ENCODE assay signal across 12 cellular contexts in the genomic region with DNA sequence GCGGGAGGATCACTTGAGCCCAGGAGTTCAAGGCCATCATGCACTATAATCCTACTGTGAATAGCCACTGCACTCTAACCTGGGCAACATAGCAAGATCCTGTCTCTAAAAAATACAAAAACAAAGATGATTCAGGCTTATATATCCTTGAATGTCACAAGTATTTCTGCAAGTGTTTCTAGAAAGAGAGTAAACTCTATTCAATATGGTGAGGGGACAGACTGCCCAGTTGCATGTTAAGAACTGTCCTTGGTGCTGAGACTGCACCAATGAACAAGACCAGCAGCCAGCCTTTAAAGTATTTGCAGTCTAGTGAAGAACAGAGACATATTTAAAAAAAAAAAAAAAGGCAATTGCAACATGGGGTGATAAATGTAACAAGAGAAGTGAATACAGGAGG. TPM values are rescaled to one million over a fixed set of nuclear protein-coding genes. Genes with fewer than 3 reads are reported as not detected.
DNase-seq lines count a peak whose midpoint lies in the region; ATAC-seq, FAIRE-seq and TF ChIP-seq lines count a peak whose summit lies in the region.
"Had no signal": no experiment of that assay in that cellular context is flagged by ENCODE, and none has a peak within 500 bp of the region (broad histone marks: within the 10 kb centered on the region; RNA-seq: fewer than 3 reads in every experiment).

No MANE protein-coding gene starts in this region.

- H3K4me3 Mint-ChIP-seq in stimulated activated naive CD8-positive, alpha-beta T cell treated with anti-CD3 and anti-CD28 coated beads, Interleukin-15, amount 100 ng/mL, for 72 hours, result no peak overlapping the region
- H3K4me3 Mint-ChIP-seq: T-helper 2 cell treated with Interferon-gamma antibody and Interleukin-4, amounts not matched to agents 5 μg/mL and 100 μg/mL, for 36 hours had no signal

- DNase-seq in GM13976 (ENCODE audit: low spot score), result peak; percentile 40
- peak; percentile 18 for DNase-seq in MM.1S
- peak; percentile 45 for DNase-seq in bronchial epithelial cell (ENCODE audit: low read depth)
- peak; percentile 65 to 68 for DNase-seq in lung microvascular endothelial cell (ENCODE audit: low read depth in 2 of 2)
- no peak for DNase-seq in activated CD8-positive, alpha-beta memory T cell treated with anti-CD3 and anti-CD28 coated beads for 24 hours
- no peak for DNase-seq in activated CD4-positive, alpha-beta T cell treated with anti-CD3 and anti-CD28 coated beads for 4 hours
- no peak for DNase-seq in stimulated activated naive CD8-positive, alpha-beta T cell treated with anti-CD3 and anti-CD28 coated beads, Interleukin-15, amount 100 ng/mL, for 72 hours
- DNase-seq: activated T-cell treated with anti-CD3 and anti-CD28 coated beads, Interleukin-2, amount 50 U/mL, for 1 hour; NCI-H524 had no signal

- no peak overlapping the region for H3K4me2 ChIP-seq in MM.1S (ENCODE audit: low read depth, low read length)

- no peaks in the 10 kb centered on the region for H3K4me1 ChIP-seq in MM.1S (ENCODE audit: low read length)

- H3F3A ChIP-seq in MM.1S (ENCODE audit: insufficient read depth, low read length), result no peaks in the 10 kb centered on the region

- H2AFZ ChIP-seq in MM.1S (ENCODE audit: low read length), result no peak overlapping the region

- H3K9me3 Mint-ChIP-seq in stimulated activated naive CD8-positive, alpha-beta T cell treated with anti-CD3 and anti-CD28 coated beads, Interleukin-15, amount 100 ng/mL, for 72 hours, result no peaks in the 10 kb centered on the region
- H3K9me3 Mint-ChIP-seq: T-helper 2 cell treated with Interferon-gamma antibody and Interleukin-4, amounts not matched to agents 5 μg/mL and 100 μg/mL, for 36 hours had no signal

- H3K27me3 ChIP-seq in MM.1S (replicated peaks; ENCODE audit: insufficient read depth, low read length), result no peaks in the 10 kb centered on the region
- H3K27me3 ChIP-seq in bronchial epithelial cell (ENCODE audit: control insufficient read depth, insufficient read depth, low read length), result no peaks in the 10 kb centered on the region

- no peak overlapping the region for H3K27ac ChIP-seq in MM.1S (ENCODE audit: low read length)

- H3K9me2 ChIP-seq in MM.1S (replicated peaks; ENCODE audit: insufficient read depth, low read length), result no peaks in the 10 kb centered on the region

- H4K20me1 ChIP-seq in MM.1S (ENCODE audit: insufficient read depth, low read length), result no peaks in the 10 kb centered on the region

- in situ Hi-C loops in GM13976 (cut with MboI; ENCODE audit: low sequenced_read_pairs, unreplicated experiment), result no loop called here

- H3K9ac ChIP-seq in MM.1S (ENCODE audit: low read length), result no peak overlapping the region

- peaks cover 8% of the 10 kb centered on the region for H3K27me3 Mint-ChIP-seq in stimulated activated naive CD8-positive, alpha-beta T cell treated with anti-CD3 and anti-CD28 coated beads, Interleukin-15, amount 100 ng/mL, for 72 hours

- no peaks in the 10 kb centered on the region for H3K36me3 ChIP-seq in MM.1S (replicated peaks; ENCODE audit: insufficient read depth, low read length)
- no peaks in the 10 kb centered on the region for H3K36me3 ChIP-seq in bronchial epithelial cell (ENCODE audit: control insufficient read depth, insufficient read depth, low read length)

- TF ChIP-seq CTCF in GM13976 (IDR thresholded peaks at IDR 0.05; ENCODE audit: borderline replicate concordance, control extremely low read depth, extremely low read depth, insufficient read depth, missing control alignments), result no peak
- no peak for TF ChIP-seq CTCF in MM.1S (IDR thresholded peaks at IDR 0.05; ENCODE audit: low read length)
- no peak for TF ChIP-seq CTCF in bronchial epithelial cell (IDR thresholded peaks at IDR 0.05; ENCODE audit: insufficient read depth, low read length, severe bottlenecking)

- ATAC-seq in GM21717 (IDR thresholded peaks at IDR 0.05; ENCODE audit: unreplicated experiment), result no peak
- no peak for ATAC-seq in stimulated activated naive CD8-positive, alpha-beta T cell treated with anti-CD3 and anti-CD28 coated beads, Interleukin-15, amount 100 ng/mL, for 72 hours

- no peaks in the 10 kb centered on the region for H3K9me3 ChIP-seq in MM.1S (replicated peaks; ENCODE audit: insufficient read depth, low read length)

- H3K4me3 ChIP-seq in MM.1S (ENCODE audit: low read length) (no peak overlapping the region), bronchial epithelial cell (ENCODE audit: low read depth, low read length) (no peak overlapping the region)

- no peak overlapping the region for H3K27ac Mint-ChIP-seq in stimulated activated naive CD8-positive, alpha-beta T cell treated with anti-CD3 and anti-CD28 coated beads, Interleukin-15, amount 100 ng/mL, for 72 hours
- H3K27ac Mint-ChIP-seq: T-helper 2 cell treated with Interferon-gamma antibody and Interleukin-4, amounts not matched to agents 5 μg/mL and 100 μg/mL, for 36 hours had no signal

- no peaks in the 10 kb centered on the region for H3K79me2 ChIP-seq in MM.1S (ENCODE audit: low read length)

- no peaks in the 10 kb centered on the region for H3K4me1 Mint-ChIP-seq in stimulated activated naive CD8-positive, alpha-beta T cell treated with anti-CD3 and anti-CD28 coated beads, Interleukin-15, amount 100 ng/mL, for 72 hours

- FAIRE-seq in bronchial epithelial cell (lab: Jason Lieb, UNC), result no peak

RNA-seq across cellular contexts. Expression of a gene that starts 16.4 kb away (rescaled TPM):
- total RNA-seq in bronchial epithelial cell, result not detected in 2 replicates
- not detected in 2 replicates for total RNA-seq in lung microvascular endothelial cell
- total RNA-seq: subcutaneous adipose tissue had no signal

RNA-seq across cellular contexts. Expression of a gene that starts 21.3 kb away (rescaled TPM):
- total RNA-seq in bronchial epithelial cell (120 and 129 TPM in 2 replicates), lung microvascular endothelial cell (34.3 and 35.7 TPM in 2 replicates)

Comparison
In these comparisons a context has a peak if more than half of its experiments do, and no peak if none do; other contexts are left out.
1. DNase-seq: peak in GM13976 (single experiment), MM.1S (single experiment), bronchial epithelial cell (single experiment) and lung microvascular endothelial cell (2 of 2); none in activated CD8-positive, alpha-beta memory T cell treated with anti-CD3 and anti-CD28 coated beads for 24 hours (single experiment), activated CD4-positive, alpha-beta T cell treated with anti-CD3 and anti-CD28 coated beads for 4 hours (0 of 2) and stimulated activated naive CD8-positive, alpha-beta T cell treated with anti-CD3 and anti-CD28 coated beads, Interleukin-15, amount 100 ng/mL, for 72 hours (0 of 2).